8 cellular contexts compared by ENCODE assay signal in genomic region chr20:32484221-32485125, GRCh38.
DNase-seq lines count a peak whose midpoint lies in the region; ATAC-seq and TF ChIP-seq lines count a peak whose summit lies in the region.

No MANE protein-coding gene starts in this region.

- no peaks in the 10 kb centered on the region for H3K9me3 Mint-ChIP-seq in activated T-helper 2 cell treated with anti-CD3 and anti-CD28 coated beads, Interferon-gamma antibody, Interleukin-2, Interleukin-4, amounts not matched to agents 10 μg/mL and 5 μg/mL and 100 μg/mL, durations not matched to agents 14 hours and 24 hours and 36 hours
- H3K9me3 Mint-ChIP-seq in glutamatergic neuron (ENCODE audit: unreplicated experiment): peaks cover 20% of the 10 kb centered on the region

- H3K27me3 Mint-ChIP-seq in activated T-helper 2 cell treated with anti-CD3 and anti-CD28 coated beads, Interferon-gamma antibody, Interleukin-2, Interleukin-4, amounts not matched to agents 10 μg/mL and 5 μg/mL and 100 μg/mL, durations not matched to agents 14 hours and 24 hours and 36 hours (ENCODE audit: low read depth): no peaks in the 10 kb centered on the region
- peaks cover 18% of the 10 kb centered on the region for H3K27me3 Mint-ChIP-seq in glutamatergic neuron (ENCODE audit: unreplicated experiment)

- intact Hi-C loops in activated T-helper 2 cell treated with anti-CD3 and anti-CD28 coated beads, Interferon-gamma antibody, Interleukin-2, Interleukin-4, amounts not matched to agents 10 μg/mL and 5 μg/mL and 100 μg/mL, durations not matched to agents 14 hours and 24 hours and 36 hours (cut with micrococcal nuclease): loop anchor here (1.0 to 5.0 kb wide), 2 partner anchors 125 to 277 kb away; partner anchors contain the start of genes PLAGL2 and POFUT1

- H3K36me3 Mint-ChIP-seq in activated T-helper 2 cell treated with anti-CD3 and anti-CD28 coated beads, Interferon-gamma antibody, Interleukin-2, Interleukin-4, amounts not matched to agents 10 μg/mL and 5 μg/mL and 100 μg/mL, durations not matched to agents 14 hours and 24 hours and 36 hours (ENCODE audit: low read depth): peaks cover 15% of the 10 kb centered on the region
- H3K36me3 Mint-ChIP-seq in glutamatergic neuron (ENCODE audit: unreplicated experiment): peaks cover 9% of the 10 kb centered on the region

- peak; percentile 55 for DNase-seq in GM10266 (ENCODE audit: extremely low spot score)
- DNase-seq in NCI-H748 (lab: John Stamatoyannopoulos, UW; ENCODE audit: unreplicated experiment): peak; percentile 75
- DNase-seq in activated T-helper 2 cell treated with anti-CD3 and anti-CD28 coated beads, Interferon-gamma antibody, Interleukin-2, Interleukin-4, amounts not matched to agents 10 μg/mL and 5 μg/mL and 100 μg/mL, durations not matched to agents 14 hours and 24 hours and 36 hours (ENCODE audit: low spot score): no peak
- DNase-seq in glutamatergic neuron: peak; percentile 85
- DNase-seq in pons (ENCODE audit: low spot score): peak; percentile 17
- no peak for DNase-seq in CD1c-positive myeloid dendritic cell (ENCODE audit: extremely low spot score)

- H3K27ac Mint-ChIP-seq in activated T-helper 2 cell treated with anti-CD3 and anti-CD28 coated beads, Interferon-gamma antibody, Interleukin-2, Interleukin-4, amounts not matched to agents 10 μg/mL and 5 μg/mL and 100 μg/mL, durations not matched to agents 14 hours and 24 hours and 36 hours: peak overlapping the region; percentile 85
- H3K27ac Mint-ChIP-seq in glutamatergic neuron (ENCODE audit: unreplicated experiment): peak overlapping the region; percentile 95

- ATAC-seq in HG02884 (IDR thresholded peaks at IDR 0.05; ENCODE audit: unreplicated experiment) (no peak), HG02588 (IDR thresholded peaks at IDR 0.05; ENCODE audit: unreplicated experiment) (no peak)

- peak overlapping the region; percentile 89 for H3K4me3 Mint-ChIP-seq in activated T-helper 2 cell treated with anti-CD3 and anti-CD28 coated beads, Interferon-gamma antibody, Interleukin-2, Interleukin-4, amounts not matched to agents 10 μg/mL and 5 μg/mL and 100 μg/mL, durations not matched to agents 14 hours and 24 hours and 36 hours (ENCODE audit: low read depth)
- peak overlapping the region; percentile 91 for H3K4me3 Mint-ChIP-seq in glutamatergic neuron (ENCODE audit: unreplicated experiment)

- H3K4me1 Mint-ChIP-seq in activated T-helper 2 cell treated with anti-CD3 and anti-CD28 coated beads, Interferon-gamma antibody, Interleukin-2, Interleukin-4, amounts not matched to agents 10 μg/mL and 5 μg/mL and 100 μg/mL, durations not matched to agents 14 hours and 24 hours and 36 hours (ENCODE audit: low read depth): peaks cover 9% of the 10 kb centered on the region
- H3K4me1 Mint-ChIP-seq in glutamatergic neuron (ENCODE audit: low read depth, unreplicated experiment): peaks cover 19% of the 10 kb centered on the region

- no peak for TF ChIP-seq CTCF in GM10266 (IDR thresholded peaks at IDR 0.05; ENCODE audit: control insufficient read depth, insufficient read depth, low read depth, missing control alignments)
- no peak for TF ChIP-seq CTCF in glutamatergic neuron (IDR thresholded peaks at IDR 0.05; ENCODE audit: partially characterized antibody, unreplicated experiment)

Comparison
In these comparisons a context has a peak if more than half of its experiments do, and no peak if none do; other contexts are left out.
1. DNase-seq: peak in GM10266 (single experiment), NCI-H748 (single experiment), glutamatergic neuron (single experiment) and pons (single experiment); none in activated T-helper 2 cell treated with anti-CD3 and anti-CD28 coated beads, Interferon-gamma antibody, Interleukin-2, Interleukin-4, amounts not matched to agents 10 μg/mL and 5 μg/mL and 100 μg/mL, durations not matched to agents 14 hours and 24 hours and 36 hours (single experiment) and CD1c-positive myeloid dendritic cell (single experiment).